30 cellular contexts compared by ENCODE assay signal in genomic region chrX:131938749-131939148, GRCh38.
"Had no signal": no experiment of that assay in that cellular context is flagged by ENCODE, and none has a peak within 500 bp of the region (broad histone marks: within the 10 kb centered on the region; RNA-seq: fewer than 3 reads in every experiment).

No MANE protein-coding gene starts in this region.

- H3K4me1 ChIP-seq: adrenal gland, body of pancreas, breast epithelium had no signal

- H3K36me3 ChIP-seq: adrenal gland, brain microvascular endothelial cell, breast epithelium had no signal

- H3K27ac ChIP-seq: adrenal gland, body of pancreas, brain microvascular endothelial cell, breast epithelium, VCaP had no signal

- H3K9me3 ChIP-seq: adrenal gland, body of pancreas, breast epithelium had no signal

- FAIRE-seq: TTC549 had no signal

- H3K4me3 ChIP-seq: adrenal gland, body of pancreas, breast epithelium had no signal

- DNase-seq: activated B cell treated with CpG ODN at 0.5 μM for 24 hours; activated CD4-positive, alpha-beta memory T cell treated with anti-CD3 and anti-CD28 coated beads for 36 hours; activated CD4-positive, alpha-beta T cell treated with anti-CD3 and anti-CD28 coated beads for 48 hours; activated CD4-positive, alpha-beta T cell treated with anti-CD3 and anti-CD28 coated beads, Interleukin-2, amount 10 ng/mL, durations not matched to agents 7 days and 5 days; activated CD4-positive, CD25-positive, alpha-beta regulatory T cell treated with anti-CD3 and anti-CD28 coated beads, Interleukin-2, amount 50 U/mL, for 72 hours; activated CD8-positive, alpha-beta memory T cell treated with anti-CD3 and anti-CD28 coated beads, Interleukin-2, amount 50 U/mL, for 4 hours; activated CD8-positive, alpha-beta T cell treated with anti-CD3 and anti-CD28 coated beads for 36 hours; activated effector memory CD4-positive, alpha-beta T cell treated with anti-CD3 and anti-CD28 coated beads, Interleukin-2, amount 50 U/mL, for 16 hours; activated gamma-delta T cell treated with Interleukin-2 at 50 U/mL for 16 hours; activated naive CD4-positive, alpha-beta T cell; activated naive CD4-positive, alpha-beta T cell treated with anti-CD3 and anti-CD28 coated beads for 36 hours; activated naive CD4-positive, alpha-beta T cell treated with anti-CD3 and anti-CD28 coated beads, Interleukin-2, amount 50 U/mL, for 16 hours; activated naive CD8-positive, alpha-beta T cell treated with anti-CD3 and anti-CD28 coated beads for 36 hours; activated T-cell treated with anti-CD3 and anti-CD28 coated beads for 4 hours; activated T-cell treated with anti-CD3 and anti-CD28 coated beads, Interleukin-2, amount 50 U/mL, for 1 hour; activated T-cell treated with anti-CD3 and anti-CD28 coated beads, Interleukin-2, amount 50 U/mL, for 4 hours; activated T-cell treated with anti-CD3 and anti-CD28 coated beads, Interleukin-2, amount 50 U/mL, for 72 hours; adrenal gland; amniotic stem cell; aorta; body of pancreas; brain microvascular endothelial cell; central memory CD4-positive, alpha-beta T cell; T-helper 2 cell; T-helper 9 cell had no signal

- H3K27me3 ChIP-seq: body of pancreas, brain microvascular endothelial cell had no signal

- ATAC-seq: activated CD8-positive, alpha-beta T cell treated with anti-CD3 and anti-CD28 coated beads for 36 hours; activated naive CD4-positive, alpha-beta T cell treated with anti-CD3 and anti-CD28 coated beads, Interleukin-2, amount 50 U/mL, for 72 hours; activated T-cell treated with anti-CD3 and anti-CD28 coated beads, Interleukin-2, amount 50 U/mL, for 4 hours; activated T-cell treated with anti-CD3 and anti-CD28 coated beads, Interleukin-2, amount 50 U/mL, for 72 hours; activated T-helper 17 cell treated with anti-CD3 and anti-CD28 coated beads, Interleukin-2, amount 50 U/mL, for 72 hours; body of pancreas had no signal
